Comparison of ENCODE assay signal across 8 cellular contexts in the genomic region with DNA sequence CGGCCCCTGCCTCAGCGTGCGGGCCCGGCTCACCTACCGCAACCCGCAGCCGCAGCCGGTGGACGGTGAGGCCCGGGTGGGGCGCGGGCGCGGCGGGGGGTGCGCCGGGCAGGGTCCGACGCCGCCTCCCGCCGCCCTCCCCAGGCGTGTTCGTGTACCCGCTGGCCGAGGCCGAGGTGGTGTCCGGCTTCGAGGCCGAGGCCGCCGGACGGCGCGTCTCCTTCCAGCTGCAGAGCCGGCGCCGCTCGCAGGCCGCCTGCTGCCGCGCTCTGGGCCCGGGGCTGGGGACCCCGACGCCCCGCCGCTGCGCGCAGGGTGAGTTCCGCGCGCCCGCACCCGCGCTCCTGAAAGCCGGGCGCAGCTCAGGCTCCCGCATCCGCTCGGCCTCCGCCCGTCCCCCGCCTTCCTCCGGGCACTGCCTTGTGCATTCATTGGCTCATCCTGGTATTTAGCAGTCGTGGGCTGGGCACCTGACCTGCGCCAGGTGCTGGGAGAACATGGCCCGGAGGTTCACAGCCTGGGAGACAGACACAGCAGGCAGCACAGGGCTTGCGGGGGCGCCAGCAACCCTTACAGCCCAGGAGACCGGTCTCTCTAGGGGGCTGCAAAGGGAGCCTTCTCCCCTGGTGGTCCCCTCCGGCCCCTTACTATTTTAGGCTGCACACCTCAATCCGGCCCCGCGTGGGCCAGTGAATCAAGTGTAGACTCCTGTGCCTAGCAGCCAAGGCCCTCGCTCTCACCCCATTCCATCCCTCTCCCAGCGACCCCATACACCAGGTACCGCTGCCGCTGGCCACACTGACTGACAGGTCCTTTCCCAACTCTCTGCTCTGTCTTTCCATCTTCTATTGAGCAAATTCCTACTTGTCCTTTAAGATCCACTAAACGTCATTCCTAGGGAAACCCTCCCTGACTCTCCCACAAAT. TPM values are rescaled to one million over a fixed set of nuclear protein-coding genes. Genes with fewer than 3 reads are reported as not detected.
A peak's percentile ranks its signal among the peaks of the same experiment; 100 is the strongest.
DNase-seq lines count a peak whose midpoint lies in the region; ATAC-seq and TF ChIP-seq lines count a peak whose summit lies in the region.
"Had no signal": no experiment of that assay in that cellular context is flagged by ENCODE, and none has a peak within 500 bp of the region (broad histone marks: within the 10 kb centered on the region; RNA-seq: fewer than 3 reads in every experiment).

No MANE protein-coding gene starts in this region.

- intact Hi-C loops in sciatic nerve (cut with DNase I), result no loop called here

- H3K27me3 Mint-ChIP-seq in endothelial cell (ENCODE audit: unreplicated experiment), result peaks cover 36% of the 10 kb centered on the region

- ATAC-seq in sciatic nerve, result no peak
- no peak for ATAC-seq in HG02571 (IDR thresholded peaks at IDR 0.05; ENCODE audit: unreplicated experiment)

- H3K9me3 Mint-ChIP-seq in endothelial cell (ENCODE audit: unreplicated experiment), result no peaks in the 10 kb centered on the region

- H3K4me3 Mint-ChIP-seq in endothelial cell (ENCODE audit: unreplicated experiment), result peak overlapping the region; percentile 89

- H3K4me1 Mint-ChIP-seq in endothelial cell (ENCODE audit: unreplicated experiment), result peaks cover 18% of the 10 kb centered on the region

- DNase-seq in GM20000 (ENCODE audit: low spot score), result peak; percentile 39
- peak; percentile 51 for DNase-seq in NCI-H2171 (lab: John Stamatoyannopoulos, UW)
- DNase-seq in endothelial cell (ENCODE audit: low spot score), result no peak
- DNase-seq in sciatic nerve (ENCODE audit: low spot score), result peak; percentile 27
- no peak for DNase-seq in GM19238 (ENCODE audit: insufficient read length, low spot score)
- no peak for DNase-seq in NCI-H446 treated with DMSO at 0.1 percent for 48 hours (lab: John Stamatoyannopoulos, UW)
- DNase-seq: left cardiac atrium had no signal

- no peak for TF ChIP-seq CTCF in GM20000 (IDR thresholded peaks at IDR 0.05; ENCODE audit: extremely low read depth, missing control alignments)
- TF ChIP-seq CTCF in endothelial cell (IDR thresholded peaks at IDR 0.05; ENCODE audit: unreplicated experiment), result no peak

- H3K27ac Mint-ChIP-seq in endothelial cell (ENCODE audit: unreplicated experiment), result peak overlapping the region; percentile 80

- peaks cover 9% of the 10 kb centered on the region for H3K36me3 Mint-ChIP-seq in endothelial cell (ENCODE audit: low read depth, unreplicated experiment)

RNA-seq across cellular contexts. Expression of gene VWA5B2, which starts 1.5 kb away (rescaled TPM):
- 1.1 TPM for total RNA-seq in endothelial cell (ENCODE audit: unreplicated experiment)
- total RNA-seq in sciatic nerve, result 0.53 TPM
- total RNA-seq: left cardiac atrium had no signal

RNA-seq across cellular contexts. Expression of gene ALG3, which starts 17.9 kb away (rescaled TPM):
- total RNA-seq in endothelial cell (ENCODE audit: unreplicated experiment) (38.6 TPM), sciatic nerve (16.7 TPM)

RNA-seq across cellular contexts. Expression of gene EEF1AKMT4, which starts 18.6 kb away (rescaled TPM):
- total RNA-seq in endothelial cell (ENCODE audit: unreplicated experiment), result 5.7 TPM
- total RNA-seq in sciatic nerve, result 1.3 TPM

RNA-seq across cellular contexts. Expression of gene CAMK2N2, which starts 30.5 kb away (rescaled TPM):
- total RNA-seq in endothelial cell (ENCODE audit: unreplicated experiment) (not detected), sciatic nerve (0.53 TPM)

RNA-seq across cellular contexts. Expression of gene ABCF3, which starts 44.9 kb away (rescaled TPM):
- total RNA-seq in endothelial cell (ENCODE audit: unreplicated experiment) (68.1 TPM), sciatic nerve (67.4 TPM)

Comparison
In these comparisons a context has a peak if more than half of its experiments do, and no peak if none do; other contexts are left out.
1. DNase-seq: peak in GM20000 (single experiment), NCI-H2171 (single experiment) and sciatic nerve (single experiment); none in endothelial cell (single experiment), GM19238 (single experiment) and NCI-H446 treated with DMSO at 0.1 percent for 48 hours (single experiment).